Comparison of ENCODE assay signal across 8 cellular contexts in the genomic region with DNA sequence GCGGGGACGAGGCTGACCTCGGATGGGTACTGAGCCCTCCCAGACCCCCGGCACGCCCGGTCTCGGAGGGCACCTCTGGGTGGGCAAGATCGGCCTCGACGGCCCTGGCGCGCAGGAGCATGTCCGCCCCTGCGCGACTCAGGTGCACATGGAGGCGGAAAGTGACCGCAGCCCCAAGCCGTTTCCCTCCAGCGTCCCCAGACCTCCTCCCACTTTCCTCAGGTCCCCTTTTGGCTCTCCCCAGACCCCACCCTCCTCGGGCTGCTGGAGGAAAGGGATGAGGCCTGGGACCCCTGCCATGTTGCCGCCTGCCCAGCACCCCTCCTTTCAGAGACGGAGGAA. TPM values are rescaled to one million over a fixed set of nuclear protein-coding genes. Genes with fewer than 3 reads are reported as not detected.
DNase-seq lines count a peak whose midpoint lies in the region; ATAC-seq and TF ChIP-seq lines count a peak whose summit lies in the region.

No MANE protein-coding gene starts in this region.

- CTCF ChIA-PET in activated naive CD4-positive, alpha-beta T cell treated with anti-CD3 and anti-CD28 coated beads for 36 hours (lab: Charles Lee) = interaction anchor here (1.1 to 10.9 kb wide), 2 partner anchors 12 to 31 kb away, joined by 3 to 502 read pairs; no protein-coding TSS in a partner anchor
- CTCF ChIA-PET in MCF 10A (lab: Yijun Ruan, JAX) = interaction anchor here (0.7 to 13.7 kb wide), 6 partner anchors 10 to 227 kb away, joined by 3 to 485 read pairs (median 3); a partner anchor contains a TSS

- no peaks in the 10 kb centered on the region for H3K36me3 Mint-ChIP-seq in activated naive CD4-positive, alpha-beta T cell treated with anti-CD3 and anti-CD28 coated beads for 36 hours (ENCODE audit: low read depth)
- peaks cover 11% of the 10 kb centered on the region for H3K36me3 Mint-ChIP-seq in MCF 10A (ENCODE audit: insufficient read depth, unreplicated experiment)

- H3K4me3 ChIP-seq in lung = no peak overlapping the region
- H3K4me3 ChIP-seq in transverse colon = peak overlapping the region; percentile 4 to 42 (median 32)

- H3K36me3 ChIP-seq in lung (ENCODE audit: control insufficient read depth in 2 of 2, insufficient read depth in 2 of 2, low read length in 2 of 2) = peaks cover 2% of the 10 kb centered on the region in 2 donors
- H3K36me3 ChIP-seq in transverse colon = peaks cover 0 to 1% (median 0%) of the 10 kb centered on the region in 4 donors

- no peak overlapping the region for H3K27ac Mint-ChIP-seq in activated naive CD4-positive, alpha-beta T cell treated with anti-CD3 and anti-CD28 coated beads for 36 hours
- peak overlapping the region; percentile 83 for H3K27ac Mint-ChIP-seq in MCF 10A (ENCODE audit: low read depth, unreplicated experiment)

- ATAC-seq in lung (ENCODE audit: insufficient read depth, low FRiP score) = no peak

- peak overlapping the region; percentile 28 for H3K4me3 Mint-ChIP-seq in activated naive CD4-positive, alpha-beta T cell treated with anti-CD3 and anti-CD28 coated beads for 36 hours
- H3K4me3 Mint-ChIP-seq in MCF 10A (ENCODE audit: unreplicated experiment) = peak overlapping the region; percentile 54

- POLR2A ChIA-PET in MCF 10A (lab: Yijun Ruan, JAX) = interaction anchor here (0.6 to 5.2 kb wide), 9 partner anchors 8 to 461 kb away, joined by 3 to 75 read pairs (median 16); a partner anchor contains a TSS

- H3K27ac ChIP-seq in lung (ENCODE audit: low read depth in 1 of 2, low read length in 1 of 2) (peak overlapping the region; percentile 37), transverse colon (peak overlapping the region in 3 of 4 donors; percentile 2 to 39 (median 17))

- peaks cover 3 to 13% of the 10 kb centered on the region in 2 donors for H3K4me1 ChIP-seq in lung (ENCODE audit: control insufficient read depth in 2 of 2, insufficient read depth in 2 of 2, low read length in 2 of 2)
- peaks cover 16 to 31% (median 20%) of the 10 kb centered on the region in 4 donors for H3K4me1 ChIP-seq in transverse colon

- H3K4me1 Mint-ChIP-seq in activated naive CD4-positive, alpha-beta T cell treated with anti-CD3 and anti-CD28 coated beads for 36 hours (ENCODE audit: low read depth) = peaks cover 31% of the 10 kb centered on the region
- H3K4me1 Mint-ChIP-seq in MCF 10A (ENCODE audit: insufficient read depth, unreplicated experiment) = peaks cover 60% of the 10 kb centered on the region

- BruUV-seq in MCF 10A (replicated peaks; lab: Mats Ljungman, UMichigan) = no TSS peak

- TF ChIP-seq EP300 in transverse colon (IDR thresholded peaks at IDR 0.05; ENCODE audit: low read depth) = no peak

- no peak for DNase-seq in activated naive CD4-positive, alpha-beta T cell treated with anti-CD3 and anti-CD28 coated beads for 36 hours
- DNase-seq in activated naive CD4-positive, alpha-beta T cell treated with anti-CD3 and anti-CD28 coated beads, Interleukin-2, amount 50 U/mL, for 16 hours = no peak
- DNase-seq in MCF 10A (ENCODE audit: unreplicated experiment) = no peak
- no peak for DNase-seq in lung (ENCODE audit: low spot score)
- DNase-seq in transverse colon = no peak
- no peak for DNase-seq in NCI-H526 (lab: John Stamatoyannopoulos, UW)
- DNase-seq in cerebellar cortex (ENCODE audit: low spot score) = no peak
- no peak for DNase-seq in DMS79 (lab: John Stamatoyannopoulos, UW)

- H3K27me3 Mint-ChIP-seq in activated naive CD4-positive, alpha-beta T cell treated with anti-CD3 and anti-CD28 coated beads for 36 hours (ENCODE audit: low read depth) = no peaks in the 10 kb centered on the region
- no peaks in the 10 kb centered on the region for H3K27me3 Mint-ChIP-seq in MCF 10A (ENCODE audit: insufficient read depth, unreplicated experiment)

- in situ Hi-C loops in transverse colon (cut with MboI; ENCODE audit: low pct_ligation_motif_present in 1 of 4, low pct_unique_long_range_greater_than_20kb in 1 of 4, low sequenced_read_pairs in 3 of 4) = no loop called here

- 9 to 15% methylated on average over 21 to 22 of the region's 22 CpGs for WGBS in lung, 2 donors
- WGBS in transverse colon (ENCODE audit: low coverage in 1 of 2), 2 donors = 32% methylated on average over 22 of the region's 22 CpGs; no CpG with 5 or more reads in 1 of the 2 donors

- intact Hi-C loops in activated naive CD4-positive, alpha-beta T cell treated with anti-CD3 and anti-CD28 coated beads for 36 hours (cut with micrococcal nuclease) = no loop called here
- intact Hi-C loops in MCF 10A (cut with micrococcal nuclease) (no loop called here), transverse colon (cut with DNase I; ENCODE audit: low total_unique reads) (no loop called here)

- H3K9me3 ChIP-seq in lung (ENCODE audit: control insufficient read depth in 2 of 2, insufficient read depth in 1 of 2, low read length in 1 of 2) (no peaks in the 10 kb centered on the region), transverse colon (no peaks in the 10 kb centered on the region)

- H3K9me3 Mint-ChIP-seq in activated naive CD4-positive, alpha-beta T cell treated with anti-CD3 and anti-CD28 coated beads for 36 hours = no peaks in the 10 kb centered on the region
- no peaks in the 10 kb centered on the region for H3K9me3 Mint-ChIP-seq in MCF 10A (ENCODE audit: unreplicated experiment)

- no peaks in the 10 kb centered on the region for H3K27me3 ChIP-seq in lung (ENCODE audit: control insufficient read depth, insufficient read depth)
- no peaks in the 10 kb centered on the region for H3K27me3 ChIP-seq in transverse colon

- no peak for TF ChIP-seq POLR2A in transverse colon (IDR thresholded peaks at IDR 0.05)

- TF ChIP-seq CTCF in MCF 10A (IDR thresholded peaks at IDR 0.05; ENCODE audit: unreplicated experiment) (no peak), lung (IDR thresholded peaks at IDR 0.05; ENCODE audit: control extremely low read depth, extremely low read depth) (no peak), transverse colon (IDR thresholded peaks at IDR 0.05) (no peak)

RNA-seq across cellular contexts. Expression of a gene that starts 10.0 kb away (rescaled TPM):
- 1,000 to 10,000 TPM; 3,280 to 3,392 TPM for total RNA-seq in activated naive CD4-positive, alpha-beta T cell treated with anti-CD3 and anti-CD28 coated beads for 36 hours
- total RNA-seq in MCF 10A (2022) (3,055 and 3,511 TPM in 2 replicates), lung (1,000 to 10,000 TPM; 1,387 to 1,536 TPM), transverse colon (1,000 to 10,000 TPM; 1,146 to 2,715 (median 2,002) TPM)
- polyA plus RNA-seq in lung = 1,000 to 10,000 TPM; 2,407 to 4,055 TPM

RNA-seq across cellular contexts. Expression of a gene that starts 12.6 kb away (rescaled TPM):
- total RNA-seq in activated naive CD4-positive, alpha-beta T cell treated with anti-CD3 and anti-CD28 coated beads for 36 hours = 1 to 10 TPM; 5.3 to 5.9 TPM
- total RNA-seq in MCF 10A (2022) (6.6 and 7.7 TPM in 2 replicates), lung (10 to 100 TPM in 1 of 2 donors, 1 to 10 TPM in 1; 8.2 to 49.6 TPM), transverse colon (10 to 100 TPM; 10.1 to 21.7 (median 11.6) TPM)
- 10 to 100 TPM in 1 of 2 donors, 1 to 10 TPM in 1; 6.8 to 35.1 TPM for polyA plus RNA-seq in lung

RNA-seq across cellular contexts. Expression of a gene that starts 15.7 kb away (rescaled TPM):
- not detected for total RNA-seq in activated naive CD4-positive, alpha-beta T cell treated with anti-CD3 and anti-CD28 coated beads for 36 hours
- total RNA-seq in MCF 10A (2022) (0.47 and 1.2 TPM in 2 replicates), lung (1 to 10 TPM in 1 of 2 donors, not detected in 1; 1.7 TPM), transverse colon (not detected)
- under 1 TPM; 0.26 to 0.42 TPM for polyA plus RNA-seq in lung

RNA-seq across cellular contexts. Expression of a gene that starts 44.1 kb away (rescaled TPM):
- not detected for total RNA-seq in activated naive CD4-positive, alpha-beta T cell treated with anti-CD3 and anti-CD28 coated beads for 36 hours
- total RNA-seq in MCF 10A (2022) = not detected in 2 replicates
- total RNA-seq in lung = not detected
- polyA plus RNA-seq in lung = not detected
- not detected for total RNA-seq in transverse colon

RNA-seq across cellular contexts. Expression of a gene that starts 58.6 kb away (rescaled TPM):
- 1 to 10 TPM; 1.2 to 1.4 TPM for total RNA-seq in activated naive CD4-positive, alpha-beta T cell treated with anti-CD3 and anti-CD28 coated beads for 36 hours
- total RNA-seq in MCF 10A (2022) (0.22 and 0.61 TPM in 2 replicates), lung (1 to 10 TPM; 4.9 to 7.3 TPM), transverse colon (10 to 100 TPM in 1 of 4 donors, 1 to 10 TPM in 3; 1.6 to 26.2 (median 4.3) TPM)
- 1 to 10 TPM; 1.7 to 5.9 TPM for polyA plus RNA-seq in lung
